Comparison of ENCODE assay signal across 1 cellular context in genomic region chr1:150186789-150187559, GRCh38.
TF ChIP-seq lines count a peak whose summit lies in the region.

No MANE protein-coding gene starts in this region.

TF ChIP-seq in GM23338, 12 proteins besides CTCF, POLR2A, EP300 and RAD21 (continued from another document):
- TF ChIP-seq, protein P1, sequence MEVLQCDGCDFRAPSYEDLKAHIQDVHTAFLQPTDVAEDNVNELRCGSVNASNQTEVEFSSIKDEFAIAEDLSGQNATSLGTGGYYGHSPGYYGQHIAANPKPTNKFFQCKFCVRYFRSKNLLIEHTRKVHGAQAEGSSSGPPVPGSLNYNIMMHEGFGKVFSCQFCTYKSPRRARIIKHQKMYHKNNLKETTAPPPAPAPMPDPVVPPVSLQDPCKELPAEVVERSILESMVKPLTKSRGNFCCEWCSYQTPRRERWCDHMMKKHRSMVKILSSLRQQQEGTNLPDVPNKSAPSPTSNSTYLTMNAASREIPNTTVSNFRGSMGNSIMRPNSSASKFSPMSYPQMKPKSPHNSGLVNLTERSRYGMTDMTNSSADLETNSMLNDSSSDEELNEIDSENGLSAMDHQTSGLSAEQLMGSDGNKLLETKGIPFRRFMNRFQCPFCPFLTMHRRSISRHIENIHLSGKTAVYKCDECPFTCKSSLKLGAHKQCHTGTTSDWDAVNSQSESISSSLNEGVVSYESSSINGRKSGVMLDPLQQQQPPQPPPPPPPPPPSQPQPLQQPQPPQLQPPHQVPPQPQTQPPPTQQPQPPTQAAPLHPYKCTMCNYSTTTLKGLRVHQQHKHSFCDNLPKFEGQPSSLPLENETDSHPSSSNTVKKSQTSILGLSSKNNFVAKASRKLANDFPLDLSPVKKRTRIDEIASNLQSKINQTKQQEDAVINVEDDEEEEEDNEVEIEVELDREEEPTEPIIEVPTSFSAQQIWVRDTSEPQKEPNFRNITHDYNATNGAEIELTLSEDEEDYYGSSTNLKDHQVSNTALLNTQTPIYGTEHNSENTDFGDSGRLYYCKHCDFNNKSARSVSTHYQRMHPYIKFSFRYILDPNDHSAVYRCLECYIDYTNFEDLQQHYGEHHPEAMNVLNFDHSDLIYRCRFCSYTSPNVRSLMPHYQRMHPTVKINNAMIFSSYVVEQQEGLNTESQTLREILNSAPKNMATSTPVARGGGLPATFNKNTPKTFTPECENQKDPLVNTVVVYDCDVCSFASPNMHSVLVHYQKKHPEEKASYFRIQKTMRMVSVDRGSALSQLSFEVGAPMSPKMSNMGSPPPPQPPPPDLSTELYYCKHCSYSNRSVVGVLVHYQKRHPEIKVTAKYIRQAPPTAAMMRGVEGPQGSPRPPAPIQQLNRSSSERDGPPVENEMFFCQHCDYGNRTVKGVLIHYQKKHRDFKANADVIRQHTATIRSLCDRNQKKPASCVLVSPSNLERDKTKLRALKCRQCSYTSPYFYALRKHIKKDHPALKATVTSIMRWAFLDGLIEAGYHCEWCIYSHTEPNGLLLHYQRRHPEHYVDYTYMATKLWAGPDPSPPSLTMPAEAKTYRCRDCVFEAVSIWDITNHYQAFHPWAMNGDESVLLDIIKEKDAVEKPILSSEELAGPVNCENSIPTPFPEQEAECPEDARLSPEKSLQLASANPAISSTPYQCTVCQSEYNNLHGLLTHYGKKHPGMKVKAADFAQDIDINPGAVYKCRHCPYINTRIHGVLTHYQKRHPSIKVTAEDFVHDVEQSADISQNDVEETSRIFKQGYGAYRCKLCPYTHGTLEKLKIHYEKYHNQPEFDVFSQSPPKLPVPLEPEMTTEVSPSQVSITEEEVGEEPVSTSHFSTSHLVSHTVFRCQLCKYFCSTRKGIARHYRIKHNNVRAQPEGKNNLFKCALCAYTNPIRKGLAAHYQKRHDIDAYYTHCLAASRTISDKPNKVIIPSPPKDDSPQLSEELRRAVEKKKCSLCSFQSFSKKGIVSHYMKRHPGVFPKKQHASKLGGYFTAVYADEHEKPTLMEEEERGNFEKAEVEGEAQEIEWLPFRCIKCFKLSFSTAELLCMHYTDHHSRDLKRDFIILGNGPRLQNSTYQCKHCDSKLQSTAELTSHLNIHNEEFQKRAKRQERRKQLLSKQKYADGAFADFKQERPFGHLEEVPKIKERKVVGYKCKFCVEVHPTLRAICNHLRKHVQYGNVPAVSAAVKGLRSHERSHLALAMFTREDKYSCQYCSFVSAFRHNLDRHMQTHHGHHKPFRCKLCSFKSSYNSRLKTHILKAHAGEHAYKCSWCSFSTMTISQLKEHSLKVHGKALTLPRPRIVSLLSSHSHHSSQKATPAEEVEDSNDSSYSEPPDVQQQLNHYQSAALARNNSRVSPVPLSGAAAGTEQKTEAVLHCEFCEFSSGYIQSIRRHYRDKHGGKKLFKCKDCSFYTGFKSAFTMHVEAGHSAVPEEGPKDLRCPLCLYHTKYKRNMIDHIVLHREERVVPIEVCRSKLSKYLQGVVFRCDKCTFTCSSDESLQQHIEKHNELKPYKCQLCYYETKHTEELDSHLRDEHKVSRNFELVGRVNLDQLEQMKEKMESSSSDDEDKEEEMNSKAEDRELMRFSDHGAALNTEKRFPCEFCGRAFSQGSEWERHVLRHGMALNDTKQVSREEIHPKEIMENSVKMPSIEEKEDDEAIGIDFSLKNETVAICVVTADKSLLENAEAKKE (CRISPR knock-in tag; IDR thresholded peaks at IDR 0.05) = no peak
- no peak for TF ChIP-seq JUNB (IDR thresholded peaks at IDR 0.05; ENCODE audit: unreplicated experiment)
- TF ChIP-seq EZH2 (IDR thresholded peaks at IDR 0.05; ENCODE audit: low read depth, unreplicated experiment) = no peak
- no peak for TF ChIP-seq EZH2phosphoT487 (IDR thresholded peaks at IDR 0.05; ENCODE audit: unreplicated experiment)
